10 cellular contexts compared by ENCODE assay signal in the genomic region with DNA sequence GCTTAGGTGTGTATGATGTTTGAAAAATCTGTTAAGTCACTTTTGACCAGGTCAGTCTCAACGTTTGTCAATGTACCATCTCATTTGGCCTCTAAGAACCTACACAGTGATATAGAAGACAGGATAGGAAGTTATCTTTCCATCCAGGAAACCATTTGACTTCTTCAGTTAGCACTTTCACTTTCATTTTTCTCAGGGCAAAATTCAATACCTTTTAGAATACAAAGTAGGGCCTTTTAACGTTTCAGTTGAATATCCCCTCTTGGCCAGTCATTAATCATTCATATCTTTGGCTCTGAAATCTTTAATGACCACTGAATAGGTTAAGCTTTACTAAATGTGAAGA.
DNase-seq lines count a peak whose midpoint lies in the region; ATAC-seq, FAIRE-seq and TF ChIP-seq lines count a peak whose summit lies in the region.
"Had no signal": no experiment of that assay in that cellular context is flagged by ENCODE, and none has a peak within 500 bp of the region (broad histone marks: within the 10 kb centered on the region; RNA-seq: fewer than 3 reads in every experiment).

No MANE protein-coding gene starts in this region.

- TF ChIP-seq CTCF in WERI-Rb-1 (IDR thresholded peaks at IDR 0.05; ENCODE audit: low read depth, low read length), result no peak

- peaks cover 8% of the 10 kb centered on the region for H3K9me3 Mint-ChIP-seq in T-helper 2 cell treated with Interferon-gamma antibody and Interleukin-4, amounts not matched to agents 5 μg/mL and 100 μg/mL, for 36 hours

- H3K4me3 ChIP-seq in GM23248, result peak overlapping the region; percentile 21
- no peak overlapping the region for H3K4me3 ChIP-seq in WERI-Rb-1 (ENCODE audit: low read depth, low read length)

- no peak for ATAC-seq in GM21381 (IDR thresholded peaks at IDR 0.05; ENCODE audit: unreplicated experiment)
- ATAC-seq: WTC11 had no signal

- H3K9me3 ChIP-seq in GM23248 (ENCODE audit: low read depth) (no peaks in the 10 kb centered on the region), WERI-Rb-1 (ENCODE audit: severe bottlenecking) (no peaks in the 10 kb centered on the region)

- peak overlapping the region; percentile 35 for H3K4me2 ChIP-seq in GM23248 (ENCODE audit: unreplicated experiment)

- in situ Hi-C loops in GM23248 (cut with MboI), result no loop called here

- H3K9me2 ChIP-seq in GM23248 (ENCODE audit: insufficient read depth), result no peaks in the 10 kb centered on the region

- H3K27ac Mint-ChIP-seq in T-helper 2 cell treated with Interferon-gamma antibody and Interleukin-4, amounts not matched to agents 5 μg/mL and 100 μg/mL, for 36 hours, result peak overlapping the region; percentile 87
- H3K27ac Mint-ChIP-seq: IgD-negative memory B cell, WTC11 had no signal

- H3K9ac ChIP-seq in GM23248, result no peak overlapping the region

- peaks cover 5% of the 10 kb centered on the region for H3K27me3 Mint-ChIP-seq in T-helper 2 cell treated with Interferon-gamma antibody and Interleukin-4, amounts not matched to agents 5 μg/mL and 100 μg/mL, for 36 hours (ENCODE audit: low read depth)

- peaks cover 17% of the 10 kb centered on the region for H3K36me3 Mint-ChIP-seq in T-helper 2 cell treated with Interferon-gamma antibody and Interleukin-4, amounts not matched to agents 5 μg/mL and 100 μg/mL, for 36 hours (ENCODE audit: low read depth)

- H3K4me1 ChIP-seq in GM23248 (ENCODE audit: insufficient read depth), result no peaks in the 10 kb centered on the region

- H3K27ac ChIP-seq in GM23248 (no peak overlapping the region), WERI-Rb-1 (no peak overlapping the region)

- peaks cover 29% of the 10 kb centered on the region for H3K4me1 Mint-ChIP-seq in T-helper 2 cell treated with Interferon-gamma antibody and Interleukin-4, amounts not matched to agents 5 μg/mL and 100 μg/mL, for 36 hours (ENCODE audit: low read depth)

- DNase-seq in GM23248 (no peak), globus pallidus (ENCODE audit: low spot score) (peak; percentile 24), WERI-Rb-1 (no peak), SW480 (ENCODE audit: low spot score) (no peak), RCC 7860 (ENCODE audit: low spot score) (no peak)
- DNase-seq in T-helper 2 cell treated with Interferon-gamma antibody and Interleukin-4, amounts not matched to agents 5 μg/mL and 100 μg/mL, for 36 hours (ENCODE audit: low spot score), result no peak

- peak overlapping the region; percentile 64 for H2AFZ ChIP-seq in GM23248

- peak overlapping the region; percentile 72 for H3K4me3 Mint-ChIP-seq in T-helper 2 cell treated with Interferon-gamma antibody and Interleukin-4, amounts not matched to agents 5 μg/mL and 100 μg/mL, for 36 hours
- H3K4me3 Mint-ChIP-seq: WTC11 had no signal

- H3K36me3 ChIP-seq in GM23248 (ENCODE audit: low read depth) (no peaks in the 10 kb centered on the region), WERI-Rb-1 (no peaks in the 10 kb centered on the region)

- H4K20me1 ChIP-seq in GM23248 (ENCODE audit: insufficient read depth), result no peaks in the 10 kb centered on the region

- H3F3A ChIP-seq in GM23248 (ENCODE audit: insufficient read depth), result no peaks in the 10 kb centered on the region

- no peaks in the 10 kb centered on the region for H3K79me2 ChIP-seq in GM23248 (ENCODE audit: insufficient read depth)

- FAIRE-seq in A204.1 (lab: Jason Lieb, UNC), result peak; percentile 56
- FAIRE-seq in RCC 7860 (lab: Jason Lieb, UNC), result no peak

- H3K27me3 ChIP-seq in GM23248 (replicated peaks; ENCODE audit: insufficient read depth) (peaks cover under 1% of the 10 kb centered on the region; the same call in 1 of the 2 replicates), WERI-Rb-1 (ENCODE audit: insufficient read depth, low read depth, severe bottlenecking) (no peaks in the 10 kb centered on the region)

- WGBS in GM23248 (ENCODE audit: low coverage in 1 of 2, low lambda C conversion rate in 2 of 2, missing lambda C conversion rate in 2 of 2), 2 experiments, result 22 to 27% methylated on average over 2 of the region's 2 CpGs
